In genomic region chr2:231593666-231594065, GRCh38 we compare ENCODE assay signal across 32 cellular contexts. TPM values are rescaled to one million over a fixed set of nuclear protein-coding genes. Genes with fewer than 3 reads are reported as not detected.
"Had no signal": no experiment of that assay in that cellular context is flagged by ENCODE, and none has a peak within 500 bp of the region (broad histone marks: within the 10 kb centered on the region; RNA-seq: fewer than 3 reads in every experiment).

No MANE protein-coding gene starts in this region.

- DNase-seq: colonic mucosa; cortex of kidney; effector CD8-positive, alpha-beta T cell; effector memory CD8-positive, alpha-beta T cell; endodermal cell; erythroblast; esophagus squamous epithelium; foreskin fibroblast; foreskin melanocyte; gastrocnemius medialis; glutamatergic neuron; heart right ventricle; hippocampal formation; left cardiac atrium; left lung; left ventricle myocardium superior; lower lobe of right lung; mesendoderm; midbrain; naive thymus-derived CD4-positive, alpha-beta T cell had no signal

- H3K36me3 ChIP-seq: colonic mucosa, esophagus squamous epithelium, gastrocnemius medialis, heart right ventricle, left lung, lower lobe of right lung had no signal

- H3K27me3 ChIP-seq: colonic mucosa, esophagus squamous epithelium, gastrocnemius medialis, heart right ventricle, left lung had no signal

- H3K4me1 ChIP-seq: colonic mucosa, left lung, lower lobe of right lung had no signal

- FAIRE-seq: endometrium, islet of Langerhans, keratinocyte had no signal

- H3K27ac ChIP-seq: colonic mucosa, epithelial cell of prostate, esophagus squamous epithelium, gastrocnemius medialis, heart right ventricle, left lung, lower lobe of right lung had no signal

- H3K4me3 ChIP-seq: colonic mucosa, esophagus squamous epithelium, gastrocnemius medialis, heart right ventricle, left lung, lower lobe of right lung had no signal

- ATAC-seq: effector memory CD8-positive, alpha-beta T cell; gastrocnemius medialis; left cardiac atrium; left lung; left ventricle myocardium superior; lower lobe of right lung; naive thymus-derived CD4-positive, alpha-beta T cell had no signal

- H3K9me3 ChIP-seq: colonic mucosa, esophagus squamous epithelium, gastrocnemius medialis, heart right ventricle, left lung, lower lobe of right lung had no signal

RNA-seq across cellular contexts. Expression of gene TEX44, which starts 1.0 kb away (rescaled TPM):
- total RNA-seq: colonic mucosa; dermis microvascular lymphatic vessel endothelial cell; endodermal cell; esophagus mucosa; esophagus squamous epithelium; gastrocnemius medialis; glomerular endothelial cell; heart right ventricle; kidney epithelial cell; left cardiac atrium; left lung; left ventricle myocardium superior; lower leg skin; lower lobe of right lung; lung microvascular endothelial cell; mononuclear cell; mucosa of gallbladder; naive thymus-derived CD4-positive, alpha-beta T cell had no signal
- polyA plus RNA-seq: heart right ventricle; keratinocyte; naive thymus-derived CD4-positive, alpha-beta T cell had no signal
